ENCODE assay signal across 33 cellular contexts in genomic region chr19:27993619-27994018, GRCh38.
"Had no signal": no experiment of that assay in that cellular context is flagged by ENCODE, and none has a peak within 500 bp of the region (broad histone marks: within the 10 kb centered on the region; RNA-seq: fewer than 3 reads in every experiment).

No MANE protein-coding gene starts in this region.

- H3K27ac Mint-ChIP-seq: activated CD4-positive, alpha-beta memory T cell treated with anti-CD3 and anti-CD28 coated beads, Interleukin-2, amount 10 ng/mL, durations not matched to agents 7 days and 5 days; activated CD4-positive, alpha-beta T cell treated with anti-CD3 and anti-CD28 coated beads for 36 hours; activated CD4-positive, alpha-beta T cell treated with anti-CD3 and anti-CD28 coated beads, Interleukin-2, amount 10 ng/mL, durations not matched to agents 7 days and 5 days; activated naive CD8-positive, alpha-beta T cell; activated T-cell treated with anti-CD3 and anti-CD28 coated beads, Interleukin-2, amount 50 U/mL, for 24 hours; activated T-cell treated with anti-CD3 and anti-CD28 coated beads, Interleukin-2, amount 50 U/mL, for 72 hours; dendritic cell treated with granulocyte-macrophage colony-stimulating factor and Interleukin-4, amounts not matched to agents 40 ng/mL and 50 ng/mL, for 4 days; T-helper 17 cell; T-helper 2 cell treated with Interferon-gamma antibody and Interleukin-4, amounts not matched to agents 5 μg/mL and 100 μg/mL, for 36 hours had no signal

- H3K36me3 ChIP-seq: brain microvascular endothelial cell, esophagus squamous epithelium, gastroesophageal sphincter, heart right ventricle had no signal

- H3K9me3 ChIP-seq: esophagus squamous epithelium, gastroesophageal sphincter, heart right ventricle had no signal

- DNase-seq: activated CD4-positive, alpha-beta memory T cell treated with anti-CD3 and anti-CD28 coated beads, Interleukin-2, amount 10 ng/mL, durations not matched to agents 7 days and 5 days; activated CD4-positive, alpha-beta T cell treated with anti-CD3 and anti-CD28 coated beads for 36 hours; activated CD4-positive, alpha-beta T cell treated with anti-CD3 and anti-CD28 coated beads, Interleukin-2, amount 10 ng/mL, durations not matched to agents 7 days and 5 days; activated CD4-positive, alpha-beta T cell treated with anti-CD3 and anti-CD28 coated beads, Interleukin-2, amount 50 U/mL, for 4 hours; activated CD4-positive, CD25-positive, alpha-beta regulatory T cell; activated CD4-positive, CD25-positive, alpha-beta regulatory T cell treated with anti-CD3 and anti-CD28 coated beads, Interleukin-2, amount 50 U/mL, for 72 hours; activated CD8-positive, alpha-beta memory T cell treated with anti-CD3 and anti-CD28 coated beads, Interleukin-2, amount 50 U/mL, for 48 hours; activated gamma-delta T cell; activated naive CD4-positive, alpha-beta T cell treated with anti-CD3 and anti-CD28 coated beads, Interleukin-2, amount 50 U/mL, for 16 hours; activated naive CD4-positive, alpha-beta T cell treated with Interleukin-2 at 50 U/mL for 16 hours; activated T-cell treated with anti-CD3 and anti-CD28 coated beads for 4 hours; activated T-cell treated with anti-CD3 and anti-CD28 coated beads, Interleukin-2, amount 50 U/mL, for 24 hours; activated T-cell treated with anti-CD3 and anti-CD28 coated beads, Interleukin-2, amount 50 U/mL, for 72 hours; amniotic stem cell; anterior cingulate cortex; brain microvascular endothelial cell; dorsolateral prefrontal cortex; effector memory CD4-positive, alpha-beta T cell; esophagus squamous epithelium; foreskin melanocyte; heart right ventricle; T-helper 1 cell; T-helper 17 cell; T1000 had no signal

- H3K9me3 Mint-ChIP-seq: activated CD4-positive, alpha-beta T cell treated with anti-CD3 and anti-CD28 coated beads, Interleukin-2, amount 10 ng/mL, durations not matched to agents 7 days and 5 days; activated T-cell treated with anti-CD3 and anti-CD28 coated beads, Interleukin-2, amount 50 U/mL, for 24 hours; central memory CD8-positive, alpha-beta T cell; dendritic cell treated with granulocyte-macrophage colony-stimulating factor and Interleukin-4, amounts not matched to agents 40 ng/mL and 50 ng/mL, for 4 days; T-helper 2 cell treated with Interferon-gamma antibody and Interleukin-4, amounts not matched to agents 5 μg/mL and 100 μg/mL, for 36 hours had no signal

- H3K4me3 Mint-ChIP-seq: activated CD4-positive, alpha-beta memory T cell treated with anti-CD3 and anti-CD28 coated beads, Interleukin-2, amount 10 ng/mL, durations not matched to agents 7 days and 5 days; activated CD4-positive, alpha-beta T cell treated with anti-CD3 and anti-CD28 coated beads for 36 hours; activated CD4-positive, alpha-beta T cell treated with anti-CD3 and anti-CD28 coated beads, Interleukin-2, amount 10 ng/mL, durations not matched to agents 7 days and 5 days; activated naive CD8-positive, alpha-beta T cell; activated T-cell treated with anti-CD3 and anti-CD28 coated beads, Interleukin-2, amount 50 U/mL, for 24 hours; activated T-cell treated with anti-CD3 and anti-CD28 coated beads, Interleukin-2, amount 50 U/mL, for 72 hours; central memory CD8-positive, alpha-beta T cell; dendritic cell treated with granulocyte-macrophage colony-stimulating factor and Interleukin-4, amounts not matched to agents 40 ng/mL and 50 ng/mL, for 4 days; T-helper 17 cell; T-helper 2 cell treated with Interferon-gamma antibody and Interleukin-4, amounts not matched to agents 5 μg/mL and 100 μg/mL, for 36 hours had no signal

- H3K4me1 Mint-ChIP-seq: activated CD4-positive, alpha-beta memory T cell treated with anti-CD3 and anti-CD28 coated beads, Interleukin-2, amount 10 ng/mL, durations not matched to agents 7 days and 5 days; activated CD4-positive, alpha-beta T cell treated with anti-CD3 and anti-CD28 coated beads for 36 hours; activated CD4-positive, alpha-beta T cell treated with anti-CD3 and anti-CD28 coated beads, Interleukin-2, amount 10 ng/mL, durations not matched to agents 7 days and 5 days; central memory CD8-positive, alpha-beta T cell; T-helper 17 cell had no signal

- H3K27me3 Mint-ChIP-seq: activated CD4-positive, alpha-beta memory T cell treated with anti-CD3 and anti-CD28 coated beads, Interleukin-2, amount 10 ng/mL, durations not matched to agents 7 days and 5 days; activated CD4-positive, alpha-beta T cell treated with anti-CD3 and anti-CD28 coated beads, Interleukin-2, amount 10 ng/mL, durations not matched to agents 7 days and 5 days; activated naive CD8-positive, alpha-beta T cell; activated T-cell treated with anti-CD3 and anti-CD28 coated beads, Interleukin-2, amount 50 U/mL, for 24 hours; central memory CD8-positive, alpha-beta T cell; dendritic cell treated with granulocyte-macrophage colony-stimulating factor and Interleukin-4, amounts not matched to agents 40 ng/mL and 50 ng/mL, for 4 days; T-helper 17 cell had no signal

- H3K27ac ChIP-seq: brain microvascular endothelial cell, coronary artery, dorsolateral prefrontal cortex, epithelial cell of prostate, esophagus squamous epithelium, gastroesophageal sphincter, heart right ventricle had no signal

- ATAC-seq: activated CD4-positive, alpha-beta T cell treated with anti-CD3 and anti-CD28 coated beads for 36 hours; activated T-cell treated with anti-CD3 and anti-CD28 coated beads, Interleukin-2, amount 50 U/mL, for 72 hours; gastroesophageal sphincter; heart right ventricle; T-helper 17 cell had no signal

- H3K4me1 ChIP-seq: esophagus squamous epithelium, gastroesophageal sphincter, heart right ventricle had no signal

- H3K36me3 Mint-ChIP-seq: activated naive CD8-positive, alpha-beta T cell had no signal

- FAIRE-seq: astrocyte, bronchial epithelial cell had no signal

- H3K4me3 ChIP-seq: coronary artery, dorsolateral prefrontal cortex, esophagus squamous epithelium, gastroesophageal sphincter, heart right ventricle had no signal

- H3K27me3 ChIP-seq: brain microvascular endothelial cell, esophagus squamous epithelium, gastroesophageal sphincter had no signal
